ENCODE assay signal across 1 cellular context in the genomic region with DNA sequence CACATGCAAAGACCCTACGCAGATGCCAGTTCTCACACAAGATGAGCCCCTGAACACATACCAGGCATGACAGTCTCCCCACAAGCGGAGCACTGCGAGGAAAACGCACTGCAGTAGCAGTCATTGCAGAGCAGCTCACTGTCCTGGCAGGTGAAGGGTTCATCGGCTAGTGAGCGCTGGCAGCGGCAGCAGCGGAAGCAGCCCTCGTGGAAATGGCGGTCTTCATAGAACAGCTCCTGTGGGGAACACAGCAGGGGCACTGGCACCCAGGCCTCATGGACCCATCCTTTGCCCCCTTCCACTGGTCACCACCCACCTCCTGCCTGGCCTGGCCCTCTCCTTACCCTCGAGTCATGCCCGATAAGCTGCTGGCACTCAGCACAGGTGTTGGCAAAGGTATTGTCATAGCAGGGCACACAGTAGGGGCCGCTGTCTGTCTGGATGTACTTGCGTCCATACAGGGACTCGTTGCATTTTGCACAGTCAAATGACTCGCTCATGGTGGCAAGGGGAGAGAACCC.
TF ChIP-seq lines count a peak whose summit lies in the region.

No MANE protein-coding gene starts in this region.

TF ChIP-seq in H1, 55 proteins besides CTCF, POLR2A, EP300 and RAD21:
- no peak for TF ChIP-seq KDM4A (IDR thresholded peaks at IDR 0.05; ENCODE audit: low read depth, low read length, severe bottlenecking)
- no peak for TF ChIP-seq EGR1 (IDR thresholded peaks at IDR 0.05; ENCODE audit: borderline replicate concordance, low read depth, low read length)
- TF ChIP-seq SIRT6 (IDR thresholded peaks at IDR 0.05; ENCODE audit: low read length): no peak
- TF ChIP-seq, protein P1, sequence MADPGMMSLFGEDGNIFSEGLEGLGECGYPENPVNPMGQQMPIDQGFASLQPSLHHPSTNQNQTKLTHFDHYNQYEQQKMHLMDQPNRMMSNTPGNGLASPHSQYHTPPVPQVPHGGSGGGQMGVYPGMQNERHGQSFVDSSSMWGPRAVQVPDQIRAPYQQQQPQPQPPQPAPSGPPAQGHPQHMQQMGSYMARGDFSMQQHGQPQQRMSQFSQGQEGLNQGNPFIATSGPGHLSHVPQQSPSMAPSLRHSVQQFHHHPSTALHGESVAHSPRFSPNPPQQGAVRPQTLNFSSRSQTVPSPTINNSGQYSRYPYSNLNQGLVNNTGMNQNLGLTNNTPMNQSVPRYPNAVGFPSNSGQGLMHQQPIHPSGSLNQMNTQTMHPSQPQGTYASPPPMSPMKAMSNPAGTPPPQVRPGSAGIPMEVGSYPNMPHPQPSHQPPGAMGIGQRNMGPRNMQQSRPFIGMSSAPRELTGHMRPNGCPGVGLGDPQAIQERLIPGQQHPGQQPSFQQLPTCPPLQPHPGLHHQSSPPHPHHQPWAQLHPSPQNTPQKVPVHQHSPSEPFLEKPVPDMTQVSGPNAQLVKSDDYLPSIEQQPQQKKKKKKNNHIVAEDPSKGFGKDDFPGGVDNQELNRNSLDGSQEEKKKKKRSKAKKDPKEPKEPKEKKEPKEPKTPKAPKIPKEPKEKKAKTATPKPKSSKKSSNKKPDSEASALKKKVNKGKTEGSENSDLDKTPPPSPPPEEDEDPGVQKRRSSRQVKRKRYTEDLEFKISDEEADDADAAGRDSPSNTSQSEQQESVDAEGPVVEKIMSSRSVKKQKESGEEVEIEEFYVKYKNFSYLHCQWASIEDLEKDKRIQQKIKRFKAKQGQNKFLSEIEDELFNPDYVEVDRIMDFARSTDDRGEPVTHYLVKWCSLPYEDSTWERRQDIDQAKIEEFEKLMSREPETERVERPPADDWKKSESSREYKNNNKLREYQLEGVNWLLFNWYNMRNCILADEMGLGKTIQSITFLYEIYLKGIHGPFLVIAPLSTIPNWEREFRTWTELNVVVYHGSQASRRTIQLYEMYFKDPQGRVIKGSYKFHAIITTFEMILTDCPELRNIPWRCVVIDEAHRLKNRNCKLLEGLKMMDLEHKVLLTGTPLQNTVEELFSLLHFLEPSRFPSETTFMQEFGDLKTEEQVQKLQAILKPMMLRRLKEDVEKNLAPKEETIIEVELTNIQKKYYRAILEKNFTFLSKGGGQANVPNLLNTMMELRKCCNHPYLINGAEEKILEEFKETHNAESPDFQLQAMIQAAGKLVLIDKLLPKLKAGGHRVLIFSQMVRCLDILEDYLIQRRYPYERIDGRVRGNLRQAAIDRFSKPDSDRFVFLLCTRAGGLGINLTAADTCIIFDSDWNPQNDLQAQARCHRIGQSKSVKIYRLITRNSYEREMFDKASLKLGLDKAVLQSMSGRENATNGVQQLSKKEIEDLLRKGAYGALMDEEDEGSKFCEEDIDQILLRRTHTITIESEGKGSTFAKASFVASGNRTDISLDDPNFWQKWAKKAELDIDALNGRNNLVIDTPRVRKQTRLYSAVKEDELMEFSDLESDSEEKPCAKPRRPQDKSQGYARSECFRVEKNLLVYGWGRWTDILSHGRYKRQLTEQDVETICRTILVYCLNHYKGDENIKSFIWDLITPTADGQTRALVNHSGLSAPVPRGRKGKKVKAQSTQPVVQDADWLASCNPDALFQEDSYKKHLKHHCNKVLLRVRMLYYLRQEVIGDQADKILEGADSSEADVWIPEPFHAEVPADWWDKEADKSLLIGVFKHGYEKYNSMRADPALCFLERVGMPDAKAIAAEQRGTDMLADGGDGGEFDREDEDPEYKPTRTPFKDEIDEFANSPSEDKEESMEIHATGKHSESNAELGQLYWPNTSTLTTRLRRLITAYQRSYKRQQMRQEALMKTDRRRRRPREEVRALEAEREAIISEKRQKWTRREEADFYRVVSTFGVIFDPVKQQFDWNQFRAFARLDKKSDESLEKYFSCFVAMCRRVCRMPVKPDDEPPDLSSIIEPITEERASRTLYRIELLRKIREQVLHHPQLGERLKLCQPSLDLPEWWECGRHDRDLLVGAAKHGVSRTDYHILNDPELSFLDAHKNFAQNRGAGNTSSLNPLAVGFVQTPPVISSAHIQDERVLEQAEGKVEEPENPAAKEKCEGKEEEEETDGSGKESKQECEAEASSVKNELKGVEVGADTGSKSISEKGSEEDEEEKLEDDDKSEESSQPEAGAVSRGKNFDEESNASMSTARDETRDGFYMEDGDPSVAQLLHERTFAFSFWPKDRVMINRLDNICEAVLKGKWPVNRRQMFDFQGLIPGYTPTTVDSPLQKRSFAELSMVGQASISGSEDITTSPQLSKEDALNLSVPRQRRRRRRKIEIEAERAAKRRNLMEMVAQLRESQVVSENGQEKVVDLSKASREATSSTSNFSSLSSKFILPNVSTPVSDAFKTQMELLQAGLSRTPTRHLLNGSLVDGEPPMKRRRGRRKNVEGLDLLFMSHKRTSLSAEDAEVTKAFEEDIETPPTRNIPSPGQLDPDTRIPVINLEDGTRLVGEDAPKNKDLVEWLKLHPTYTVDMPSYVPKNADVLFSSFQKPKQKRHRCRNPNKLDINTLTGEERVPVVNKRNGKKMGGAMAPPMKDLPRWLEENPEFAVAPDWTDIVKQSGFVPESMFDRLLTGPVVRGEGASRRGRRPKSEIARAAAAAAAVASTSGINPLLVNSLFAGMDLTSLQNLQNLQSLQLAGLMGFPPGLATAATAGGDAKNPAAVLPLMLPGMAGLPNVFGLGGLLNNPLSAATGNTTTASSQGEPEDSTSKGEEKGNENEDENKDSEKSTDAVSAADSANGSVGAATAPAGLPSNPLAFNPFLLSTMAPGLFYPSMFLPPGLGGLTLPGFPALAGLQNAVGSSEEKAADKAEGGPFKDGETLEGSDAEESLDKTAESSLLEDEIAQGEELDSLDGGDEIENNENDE (IDR thresholded peaks at IDR 0.05; ENCODE audit: insufficient replicate concordance, low read length): no peak
- TF ChIP-seq TEAD4 (IDR thresholded peaks at IDR 0.05; ENCODE audit: low read depth, low read length): no peak
- TF ChIP-seq CHD1 (IDR thresholded peaks at IDR 0.05; ENCODE audit: low read depth, low read length): no peak
- no peak for TF ChIP-seq CBX5 (IDR thresholded peaks at IDR 0.05; ENCODE audit: low read depth, low read length)
- TF ChIP-seq, protein P2, sequence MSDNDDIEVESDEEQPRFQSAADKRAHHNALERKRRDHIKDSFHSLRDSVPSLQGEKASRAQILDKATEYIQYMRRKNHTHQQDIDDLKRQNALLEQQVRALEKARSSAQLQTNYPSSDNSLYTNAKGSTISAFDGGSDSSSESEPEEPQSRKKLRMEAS (IDR thresholded peaks at IDR 0.05): no peak
- TF ChIP-seq BCL11A (IDR thresholded peaks at IDR 0.05; ENCODE audit: low read depth in 2 of 2, low read length in 2 of 2): no peak
- no peak for TF ChIP-seq CEBPB (IDR thresholded peaks at IDR 0.05; ENCODE audit: low read depth, low read length)
- no peak for TF ChIP-seq POLR2AphosphoS5 (IDR thresholded peaks at IDR 0.05; ENCODE audit: low read depth, low read length)
- no peak for TF ChIP-seq ZNF274 (IDR thresholded peaks at IDR 0.05; ENCODE audit: borderline replicate concordance, extremely low read depth, low read length)
- TF ChIP-seq SRF (IDR thresholded peaks at IDR 0.05; ENCODE audit: low read depth, low read length): no peak
- TF ChIP-seq SIN3A (conservative IDR thresholded peaks at IDR 0.05 in 1 of 2, IDR thresholded peaks at IDR 0.05 in 1 of 2; ENCODE audit: low read depth in 1 of 2, low read length in 2 of 2): no peak
- TF ChIP-seq, protein P3, sequence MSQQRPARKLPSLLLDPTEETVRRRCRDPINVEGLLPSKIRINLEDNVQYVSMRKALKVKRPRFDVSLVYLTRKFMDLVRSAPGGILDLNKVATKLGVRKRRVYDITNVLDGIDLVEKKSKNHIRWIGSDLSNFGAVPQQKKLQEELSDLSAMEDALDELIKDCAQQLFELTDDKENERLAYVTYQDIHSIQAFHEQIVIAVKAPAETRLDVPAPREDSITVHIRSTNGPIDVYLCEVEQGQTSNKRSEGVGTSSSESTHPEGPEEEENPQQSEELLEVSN (IDR thresholded peaks at IDR 0.05): no peak
